In the genomic region with DNA sequence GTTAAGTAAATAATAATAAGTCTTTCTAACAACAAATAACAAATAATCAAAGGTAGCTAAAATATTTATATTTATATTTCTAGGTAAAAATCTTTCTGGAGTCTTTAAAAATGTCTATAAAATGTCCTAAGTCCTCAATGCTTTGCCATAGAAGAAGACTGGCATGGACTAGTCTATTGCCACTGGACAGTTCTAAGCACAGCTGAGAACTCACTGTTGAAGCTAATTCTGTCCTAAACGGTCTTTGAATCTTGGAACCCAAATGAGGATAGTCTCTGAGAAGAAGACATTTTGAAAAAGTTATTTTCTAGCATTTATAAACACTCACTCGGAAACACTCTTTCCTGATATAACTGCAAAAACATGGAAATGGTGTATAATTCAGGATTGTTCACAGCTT, we compare ENCODE assay signal across 30 cellular contexts. TPM values are rescaled to one million over a fixed set of nuclear protein-coding genes. Genes with fewer than 3 reads are reported as not detected.
DNase-seq lines count a peak whose midpoint lies in the region; ATAC-seq, FAIRE-seq and TF ChIP-seq lines count a peak whose summit lies in the region.
"Had no signal": no experiment of that assay in that cellular context is flagged by ENCODE, and none has a peak within 500 bp of the region (broad histone marks: within the 10 kb centered on the region; RNA-seq: fewer than 3 reads in every experiment).

No MANE protein-coding gene starts in this region.

- no peak for TF ChIP-seq CTCF in A549 (IDR thresholded peaks at IDR 0.05)
- TF ChIP-seq CTCF in nephron (IDR thresholded peaks at IDR 0.05; ENCODE audit: unreplicated experiment in 3 of 3) = no peak

- TF ChIP-seq EP300 in A549 (IDR thresholded peaks at IDR 0.05) = no peak

- H3K4me3 Mint-ChIP-seq in nephron = peak overlapping the region in 2 of 3 experiments; percentile 78 to 85
- H3K4me3 Mint-ChIP-seq: CD14-positive monocyte; CD4-positive, alpha-beta memory T cell; CD4-positive, CD25-positive, alpha-beta regulatory T cell; CD8-positive, alpha-beta memory T cell had no signal

- no peak overlapping the region for H3K4me3 ChIP-seq in A549
- H3K4me3 ChIP-seq: BLaER1, GM12878 had no signal

- 33% methylated on average over 2 of the region's 2 CpGs for WGBS in A549 (ENCODE audit: missing lambda C conversion rate)

- peak overlapping the region in 1 of 3 experiments; percentile 25 for H3K27ac Mint-ChIP-seq in nephron
- H3K27ac Mint-ChIP-seq: CD14-positive monocyte; CD4-positive, alpha-beta memory T cell; CD4-positive, CD25-positive, alpha-beta regulatory T cell; CD8-positive, alpha-beta memory T cell had no signal

- CTCF ChIA-PET in A549 (lab: Yijun Ruan, JAX) = interaction anchor here (0.9 to 1.0 kb wide), 2 partner anchors 29 to 211 kb away, joined by 3 read pairs; no protein-coding TSS in a partner anchor

- no peaks in the 10 kb centered on the region for H3K9me3 ChIP-seq in A549
- H3K9me3 ChIP-seq: BE2C, BLaER1 had no signal

- H3K27me3 Mint-ChIP-seq in nephron (ENCODE audit: low read depth) = peaks cover 5% of the 10 kb centered on the region

- peaks cover 35% of the 10 kb centered on the region for H3K4me1 Mint-ChIP-seq in nephron
- H3K4me1 Mint-ChIP-seq: CD14-positive monocyte; CD4-positive, alpha-beta memory T cell; CD4-positive, CD25-positive, alpha-beta regulatory T cell; CD8-positive, alpha-beta memory T cell had no signal

- intact Hi-C loops in posterior cingulate gyrus (cut with DNase I) = no loop called here

- TF ChIP-seq RAD21 in A549 (conservative IDR thresholded peaks at IDR 0.05 in 1 of 2, IDR thresholded peaks at IDR 0.05 in 1 of 2) = no peak

- POLR2A ChIA-PET in A549 (lab: Yijun Ruan, JAX) = no interaction called here

- TF ChIP-seq POLR2A in A549 (IDR thresholded peaks at IDR 0.05; ENCODE audit: low read length) (no peak), GM12891 (IDR thresholded peaks at IDR 0.05; ENCODE audit: low read depth, low read length) (no peak)

- FAIRE-seq in A549 (lab: Jason Lieb, UNC) (peak; percentile 43), GM12891 (lab: Jason Lieb, UNC) (no peak)
- FAIRE-seq: GM12878, GM19239 had no signal

- DNase-seq in A549 (ENCODE audit: low read depth in 1 of 2, low spot score in 1 of 2) (no peak), myocyte (ENCODE audit: low read depth) (peak; percentile 59), NCI-H526 (lab: John Stamatoyannopoulos, UW) (no peak), posterior cingulate gyrus (no peak), GM12891 (ENCODE audit: insufficient read length, low spot score) (no peak)
- DNase-seq: ACHN; BE2C; C1 segment of cervical spinal cord; CD4-positive, alpha-beta memory T cell; CD4-positive, CD25-positive, alpha-beta regulatory T cell; CD8-positive, alpha-beta memory T cell; COR-L47; DMS 273 treated with DMSO at 0.1 percent for 48 hours; DMS153; DMS53; DMS79; DND-41; EL; GDM1 had no signal

- no peak overlapping the region for H3K27ac ChIP-seq in A549
- H3K27ac ChIP-seq: 22Rv1, BLaER1 had no signal

- no peaks in the 10 kb centered on the region for H3K9me3 Mint-ChIP-seq in nephron
- H3K9me3 Mint-ChIP-seq: CD4-positive, CD25-positive, alpha-beta regulatory T cell; CD8-positive, alpha-beta memory T cell had no signal

- no peak overlapping the region for H3K4me2 ChIP-seq in A549
- H3K4me2 ChIP-seq: BLaER1 had no signal

- no peaks in the 10 kb centered on the region for H3K36me3 Mint-ChIP-seq in nephron (ENCODE audit: low read depth)
- H3K36me3 Mint-ChIP-seq: CD14-positive monocyte; CD4-positive, alpha-beta memory T cell; CD4-positive, CD25-positive, alpha-beta regulatory T cell; CD8-positive, alpha-beta memory T cell had no signal

- ATAC-seq in A549 = no peak
- ATAC-seq: GM12878 had no signal

- H3K4me1 ChIP-seq in A549 = no peaks in the 10 kb centered on the region
- H3K4me1 ChIP-seq: BE2C, BLaER1 had no signal

TF ChIP-seq in A549, 52 proteins besides CTCF, POLR2A, EP300 and RAD21 (continues in another document):
- TF ChIP-seq CBX2 (IDR thresholded peaks at IDR 0.05; ENCODE audit: borderline replicate concordance, low read depth) = no peak
- TF ChIP-seq, protein P1, sequence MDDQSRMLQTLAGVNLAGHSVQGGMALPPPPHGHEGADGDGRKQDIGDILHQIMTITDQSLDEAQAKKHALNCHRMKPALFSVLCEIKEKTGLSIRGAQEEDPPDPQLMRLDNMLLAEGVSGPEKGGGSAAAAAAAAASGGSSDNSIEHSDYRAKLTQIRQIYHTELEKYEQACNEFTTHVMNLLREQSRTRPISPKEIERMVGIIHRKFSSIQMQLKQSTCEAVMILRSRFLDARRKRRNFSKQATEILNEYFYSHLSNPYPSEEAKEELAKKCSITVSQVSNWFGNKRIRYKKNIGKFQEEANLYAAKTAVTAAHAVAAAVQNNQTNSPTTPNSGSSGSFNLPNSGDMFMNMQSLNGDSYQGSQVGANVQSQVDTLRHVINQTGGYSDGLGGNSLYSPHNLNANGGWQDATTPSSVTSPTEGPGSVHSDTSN (IDR thresholded peaks at IDR 0.05) = no peak
- TF ChIP-seq, protein P2, sequence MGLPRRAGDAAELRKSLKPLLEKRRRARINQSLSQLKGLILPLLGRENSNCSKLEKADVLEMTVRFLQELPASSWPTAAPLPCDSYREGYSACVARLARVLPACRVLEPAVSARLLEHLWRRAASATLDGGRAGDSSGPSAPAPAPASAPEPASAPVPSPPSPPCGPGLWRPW (IDR thresholded peaks at IDR 0.05) = no peak
- no peak for TF ChIP-seq MYC (IDR thresholded peaks at IDR 0.05; ENCODE audit: borderline replicate concordance, low read length)
- no peak for TF ChIP-seq POLR2AphosphoS2 (conservative IDR thresholded peaks at IDR 0.05; ENCODE audit: low read length)
- no peak for TF ChIP-seq CBX8 (IDR thresholded peaks at IDR 0.05)
- no peak for TF ChIP-seq JUN (IDR thresholded peaks at IDR 0.05)
- TF ChIP-seq EHF (CRISPR knock-in tag; IDR thresholded peaks at IDR 0.05) = no peak

TF ChIP-seq in GM12891, 5 proteins besides CTCF, POLR2A, EP300 and RAD21:
- no peak for TF ChIP-seq TAF1 (IDR thresholded peaks at IDR 0.05; ENCODE audit: low read depth, low read length)

RNA-seq across cellular contexts. Expression of a gene that starts 0.5 kb away (rescaled TPM):
- polyA plus RNA-seq in A549 (2011; rRNA removed) = not detected in 2 replicates
- not detected in 2 replicates for polyA plus RNA-seq in A549 (2012; cell fraction: cytosol; rRNA removed)
- not detected in 2 replicates for polyA plus RNA-seq in A549 (2012; cell fraction: nucleus; rRNA removed)
- polyA plus RNA-seq in A549 (2017; fragmentation: RNase III; extraction: RNeasy Plus Mini Kit Qiagen cat#74134 plus additional on column Dnase treatment) = not detected in 3 replicates
- polyA minus RNA-seq in A549 (2011; rRNA and poly(A)+ RNA removed) = not detected in 2 replicates
- 715 and 853 TPM in 2 replicates for total RNA-seq in myocyte
- polyA plus RNA-seq in myocyte (2012) = 126 TPM
- polyA plus RNA-seq in GM12891 (2012; ENCODE audit: low read depth, missing spikeins) = not detected
- total RNA-seq: A172; A673; CD4-positive, alpha-beta memory T cell; CD4-positive, CD25-positive, alpha-beta regulatory T cell; CD8-positive, alpha-beta memory T cell; Daoy; G401; GM12878 had no signal
- polyA plus RNA-seq: AG04450; CD14-positive monocyte; CD4-positive, alpha-beta memory T cell; CD4-positive, CD25-positive, alpha-beta regulatory T cell; CD8-positive, alpha-beta memory T cell had no signal

RNA-seq across cellular contexts. Expression of a gene that starts 48.1 kb away (rescaled TPM):
- polyA plus RNA-seq in A549 (2011; rRNA removed) (not detected in 2 replicates), A549 (2017; fragmentation: RNase III; extraction: RNeasy Plus Mini Kit Qiagen cat#74134 plus additional on column Dnase treatment) (not detected in 3 replicates)
- polyA plus RNA-seq in A549 (2012; cell fraction: cytosol; rRNA removed) = not detected in 2 replicates
- polyA plus RNA-seq in A549 (2012; cell fraction: nucleus; rRNA removed) = not detected in 2 replicates
- not detected in 2 replicates for polyA minus RNA-seq in A549 (2011; rRNA and poly(A)+ RNA removed)
- total RNA-seq in myocyte = not detected in 2 replicates
- 0.01 TPM for polyA plus RNA-seq in myocyte (2012)
- not detected for polyA plus RNA-seq in GM12891 (2012; ENCODE audit: low read depth, missing spikeins)
- total RNA-seq: A172; CD4-positive, alpha-beta memory T cell; CD4-positive, CD25-positive, alpha-beta regulatory T cell; CD8-positive, alpha-beta memory T cell; Daoy; G401; GM12878 had no signal
- polyA plus RNA-seq: AG04450; CD14-positive monocyte; CD4-positive, alpha-beta memory T cell; CD4-positive, CD25-positive, alpha-beta regulatory T cell; CD8-positive, alpha-beta memory T cell; GM12878 had no signal

RNA-seq across cellular contexts. Expression of a gene that starts 48.4 kb away (rescaled TPM):
- polyA plus RNA-seq in A549 (2011; rRNA removed) (not detected in 2 replicates), A549 (2017; fragmentation: RNase III; extraction: RNeasy Plus Mini Kit Qiagen cat#74134 plus additional on column Dnase treatment) (not detected in 3 replicates)
- polyA plus RNA-seq in A549 (2012; cell fraction: cytosol; rRNA removed) = not detected in 2 replicates
- not detected in 2 replicates for polyA plus RNA-seq in A549 (2012; cell fraction: nucleus; rRNA removed)
- not detected in 2 replicates for polyA minus RNA-seq in A549 (2011; rRNA and poly(A)+ RNA removed)
- total RNA-seq in myocyte = 0.16 and 0.21 TPM in 2 replicates
- polyA plus RNA-seq in myocyte (2012) = 0.32 TPM
- not detected for polyA plus RNA-seq in GM12891 (2012; ENCODE audit: low read depth, missing spikeins)
- total RNA-seq: A172; A673; CD4-positive, alpha-beta memory T cell; CD4-positive, CD25-positive, alpha-beta regulatory T cell; CD8-positive, alpha-beta memory T cell; G401 had no signal
- polyA plus RNA-seq: AG04450; CD14-positive monocyte; CD4-positive, alpha-beta memory T cell; CD4-positive, CD25-positive, alpha-beta regulatory T cell; CD8-positive, alpha-beta memory T cell had no signal
